In the genomic region with DNA sequence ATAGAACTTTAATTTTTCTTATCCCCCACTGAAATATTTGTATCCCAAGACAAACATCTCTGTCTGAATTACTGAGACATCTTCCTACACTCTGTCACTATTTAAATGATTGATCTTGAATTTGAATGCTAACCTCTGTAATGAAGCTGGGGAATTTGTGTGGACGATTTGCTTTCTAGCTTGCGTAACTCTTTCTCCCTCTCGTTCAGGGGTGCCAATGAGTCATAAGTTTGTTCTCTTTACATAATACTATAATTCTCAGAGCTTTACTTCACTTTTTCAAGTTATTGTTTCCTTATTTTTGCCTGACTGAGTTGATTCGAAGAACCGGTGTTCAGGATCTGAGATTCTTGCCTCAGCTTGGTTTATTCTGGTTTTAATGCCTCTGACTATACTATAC, we compare ENCODE assay signal across 24 cellular contexts.
"Had no signal": no experiment of that assay in that cellular context is flagged by ENCODE, and none has a peak within 500 bp of the region (broad histone marks: within the 10 kb centered on the region; RNA-seq: fewer than 3 reads in every experiment).

No MANE protein-coding gene starts in this region.

- H3K27ac Mint-ChIP-seq: activated naive CD8-positive, alpha-beta T cell treated with anti-CD3 and anti-CD28 coated beads, Interleukin-2, amount 10 ng/mL, durations not matched to agents 7 days and 5 days; endodermal cell; nephron progenitor cell; stimulated activated memory B cell treated with anti-CD40 and anti-IgM and Interleukin-4, amounts not matched to agents 10 μg/mL and 1 μg/mL and 100 μg/mL, for 72 hours had no signal

- H3K27me3 ChIP-seq: heart left ventricle, right lobe of liver, stomach, suprapubic skin, tibial nerve had no signal

- DNase-seq: activated CD4-positive, alpha-beta T cell treated with anti-CD3 and anti-CD28 coated beads for 4 hours; activated CD4-positive, alpha-beta T cell treated with anti-CD3 and anti-CD28 coated beads, Interleukin-2, amount 50 U/mL, for 48 hours; activated CD4-positive, CD25-positive, alpha-beta regulatory T cell; activated CD8-positive, alpha-beta memory T cell treated with anti-CD3 and anti-CD28 coated beads, Interleukin-2, amount 50 U/mL, for 48 hours; activated naive CD4-positive, alpha-beta T cell treated with Interleukin-2 at 50 U/mL for 16 hours; activated naive CD8-positive, alpha-beta T cell treated with anti-CD3 and anti-CD28 coated beads, Interleukin-2, amount 10 ng/mL, durations not matched to agents 7 days and 5 days; activated T-cell treated with anti-CD3 and anti-CD28 coated beads, Interleukin-2, amount 50 U/mL, for 48 hours; amniotic stem cell; cortex of kidney; endodermal cell; heart left ventricle; islet precursor cell; left cardiac atrium; mesenchymal stem cell; nephron progenitor cell; nucleus accumbens; right lobe of liver; stomach had no signal

- H3K4me1 Mint-ChIP-seq: activated naive CD8-positive, alpha-beta T cell treated with anti-CD3 and anti-CD28 coated beads, Interleukin-2, amount 10 ng/mL, durations not matched to agents 7 days and 5 days; endodermal cell; nephron progenitor cell; stimulated activated memory B cell treated with anti-CD40 and anti-IgM and Interleukin-4, amounts not matched to agents 10 μg/mL and 1 μg/mL and 100 μg/mL, for 72 hours had no signal

- H3K27me3 Mint-ChIP-seq: activated naive CD8-positive, alpha-beta T cell treated with anti-CD3 and anti-CD28 coated beads, Interleukin-2, amount 10 ng/mL, durations not matched to agents 7 days and 5 days; stimulated activated memory B cell treated with anti-CD40 and anti-IgM and Interleukin-4, amounts not matched to agents 10 μg/mL and 1 μg/mL and 100 μg/mL, for 72 hours had no signal

- ATAC-seq: heart left ventricle; left cardiac atrium; right lobe of liver; stimulated activated memory B cell treated with anti-CD40 and anti-IgM and Interleukin-4, amounts not matched to agents 10 μg/mL and 1 μg/mL and 100 μg/mL, for 72 hours had no signal

- H3K9me3 ChIP-seq: right lobe of liver, suprapubic skin had no signal

- H3K4me3 Mint-ChIP-seq: activated naive CD8-positive, alpha-beta T cell treated with anti-CD3 and anti-CD28 coated beads, Interleukin-2, amount 10 ng/mL, durations not matched to agents 7 days and 5 days; endodermal cell; nephron progenitor cell; stimulated activated memory B cell treated with anti-CD40 and anti-IgM and Interleukin-4, amounts not matched to agents 10 μg/mL and 1 μg/mL and 100 μg/mL, for 72 hours had no signal

- H3K4me1 ChIP-seq: heart left ventricle, parathyroid adenoma, right lobe of liver, stomach, suprapubic skin, tibial nerve had no signal

- H2AFZ ChIP-seq: parathyroid adenoma had no signal

- H3K36me3 ChIP-seq: heart left ventricle, right lobe of liver, stomach, suprapubic skin, tibial nerve had no signal

- H3K36me3 Mint-ChIP-seq: activated naive CD8-positive, alpha-beta T cell treated with anti-CD3 and anti-CD28 coated beads, Interleukin-2, amount 10 ng/mL, durations not matched to agents 7 days and 5 days; stimulated activated memory B cell treated with anti-CD40 and anti-IgM and Interleukin-4, amounts not matched to agents 10 μg/mL and 1 μg/mL and 100 μg/mL, for 72 hours had no signal

- H3K79me2 ChIP-seq: parathyroid adenoma had no signal

- H3K4me3 ChIP-seq: heart left ventricle, right lobe of liver, skin epidermis, stomach, suprapubic skin, tibial nerve had no signal

- H3K27ac ChIP-seq: epithelial cell of prostate, heart left ventricle, parathyroid adenoma, right lobe of liver, skin epidermis, stomach, suprapubic skin, tibial nerve had no signal
